In genomic region chr18:21593540-21594257, GRCh38 we compare ENCODE assay signal across 1 cellular context.
TF ChIP-seq lines count a peak whose summit lies in the region.

No MANE protein-coding gene starts in this region.

TF ChIP-seq in K562, 482 proteins besides CTCF, POLR2A, EP300 and RAD21 (continued from another document):
- TF ChIP-seq CHAMP1 (IDR thresholded peaks at IDR 0.05) = 0 out of 2 replicates have a peak, but pooled peaks have one; percentile 31
